Comparison of ENCODE assay signal across 1 cellular context in the genomic region with DNA sequence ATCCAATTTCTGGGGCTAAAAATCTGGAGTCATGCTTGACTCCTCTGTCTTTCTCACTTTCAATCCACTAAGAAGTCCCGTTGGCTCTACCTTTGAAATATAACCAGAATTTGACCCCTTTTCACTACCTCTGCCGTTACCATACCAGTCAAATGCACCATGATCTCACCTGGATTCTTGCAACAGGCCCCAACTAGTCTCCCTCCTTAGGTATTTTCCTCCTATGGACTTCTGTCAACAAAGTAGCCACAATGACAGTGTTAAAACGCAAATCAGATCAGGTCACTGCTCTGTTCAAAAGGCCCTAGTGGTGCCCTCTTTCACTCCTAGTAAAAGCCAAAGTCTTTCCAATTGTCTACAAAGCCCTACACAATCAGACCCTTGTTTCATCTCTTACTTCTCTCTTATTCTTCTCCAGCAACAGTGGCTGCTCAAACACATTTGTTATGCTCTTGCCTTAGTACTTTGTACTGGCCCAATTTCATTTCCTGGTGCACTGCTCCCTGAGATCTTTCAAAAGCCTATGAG.
TF ChIP-seq lines count a peak whose summit lies in the region.

No MANE protein-coding gene starts in this region.

TF ChIP-seq in HepG2, 621 proteins besides CTCF, POLR2A, EP300 and RAD21:
- peak; percentile 77 for TF ChIP-seq GFI1 (CRISPR knock-in tag; IDR thresholded peaks at IDR 0.05; ENCODE audit: borderline replicate concordance)
- TF ChIP-seq ZNF33B (CRISPR knock-in tag; IDR thresholded peaks at IDR 0.05): no peak
- no peak for TF ChIP-seq ZNF430 (CRISPR knock-in tag; IDR thresholded peaks at IDR 0.05)
- TF ChIP-seq GTF3A (CRISPR knock-in tag; conservative IDR thresholded peaks at IDR 0.05): no peak
- TF ChIP-seq HDAC2 (CRISPR knock-in tag; IDR thresholded peaks at IDR 0.05): no peak
